ENCODE assay signal across 1 cellular context in the genomic region with DNA sequence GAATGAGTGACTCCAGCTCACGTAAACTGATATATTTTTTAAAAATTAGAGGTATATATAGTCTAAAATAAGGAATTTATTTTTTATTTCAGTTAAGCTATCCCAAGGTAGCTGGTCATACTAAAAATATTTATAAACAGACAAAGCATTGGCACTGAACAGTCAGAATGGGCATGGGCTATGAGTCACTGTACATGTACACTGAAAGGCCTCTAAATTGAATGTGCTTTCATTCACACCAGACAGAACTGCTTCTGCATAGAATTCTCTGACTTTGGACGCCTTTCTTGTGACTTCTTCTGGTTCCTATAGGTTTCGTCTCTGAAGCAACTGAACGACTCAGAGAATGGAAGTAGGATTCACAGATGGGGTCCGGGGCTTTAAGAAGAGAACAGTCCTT.
TF ChIP-seq lines count a peak whose summit lies in the region.

No MANE protein-coding gene starts in this region.

TF ChIP-seq in K562, 482 proteins besides CTCF, POLR2A, EP300 and RAD21 (continued from another document):
- TF ChIP-seq FIP1L1 (IDR thresholded peaks at IDR 0.05; ENCODE audit: low read depth, low read length, poor library complexity, severe bottlenecking) (no peak), ZNF12 (CRISPR knock-in tag; IDR thresholded peaks at IDR 0.05) (no peak), HIVEP1 (CRISPR knock-in tag; IDR thresholded peaks at IDR 0.05) (no peak), RBM25 (IDR thresholded peaks at IDR 0.05; ENCODE audit: low read depth, low read length, severe bottlenecking) (no peak), CBFA2T3 (IDR thresholded peaks at IDR 0.05) (no peak), PURB (CRISPR knock-in tag; IDR thresholded peaks at IDR 0.05; ENCODE audit: low read depth) (no peak)
- TF ChIP-seq, protein P1, sequence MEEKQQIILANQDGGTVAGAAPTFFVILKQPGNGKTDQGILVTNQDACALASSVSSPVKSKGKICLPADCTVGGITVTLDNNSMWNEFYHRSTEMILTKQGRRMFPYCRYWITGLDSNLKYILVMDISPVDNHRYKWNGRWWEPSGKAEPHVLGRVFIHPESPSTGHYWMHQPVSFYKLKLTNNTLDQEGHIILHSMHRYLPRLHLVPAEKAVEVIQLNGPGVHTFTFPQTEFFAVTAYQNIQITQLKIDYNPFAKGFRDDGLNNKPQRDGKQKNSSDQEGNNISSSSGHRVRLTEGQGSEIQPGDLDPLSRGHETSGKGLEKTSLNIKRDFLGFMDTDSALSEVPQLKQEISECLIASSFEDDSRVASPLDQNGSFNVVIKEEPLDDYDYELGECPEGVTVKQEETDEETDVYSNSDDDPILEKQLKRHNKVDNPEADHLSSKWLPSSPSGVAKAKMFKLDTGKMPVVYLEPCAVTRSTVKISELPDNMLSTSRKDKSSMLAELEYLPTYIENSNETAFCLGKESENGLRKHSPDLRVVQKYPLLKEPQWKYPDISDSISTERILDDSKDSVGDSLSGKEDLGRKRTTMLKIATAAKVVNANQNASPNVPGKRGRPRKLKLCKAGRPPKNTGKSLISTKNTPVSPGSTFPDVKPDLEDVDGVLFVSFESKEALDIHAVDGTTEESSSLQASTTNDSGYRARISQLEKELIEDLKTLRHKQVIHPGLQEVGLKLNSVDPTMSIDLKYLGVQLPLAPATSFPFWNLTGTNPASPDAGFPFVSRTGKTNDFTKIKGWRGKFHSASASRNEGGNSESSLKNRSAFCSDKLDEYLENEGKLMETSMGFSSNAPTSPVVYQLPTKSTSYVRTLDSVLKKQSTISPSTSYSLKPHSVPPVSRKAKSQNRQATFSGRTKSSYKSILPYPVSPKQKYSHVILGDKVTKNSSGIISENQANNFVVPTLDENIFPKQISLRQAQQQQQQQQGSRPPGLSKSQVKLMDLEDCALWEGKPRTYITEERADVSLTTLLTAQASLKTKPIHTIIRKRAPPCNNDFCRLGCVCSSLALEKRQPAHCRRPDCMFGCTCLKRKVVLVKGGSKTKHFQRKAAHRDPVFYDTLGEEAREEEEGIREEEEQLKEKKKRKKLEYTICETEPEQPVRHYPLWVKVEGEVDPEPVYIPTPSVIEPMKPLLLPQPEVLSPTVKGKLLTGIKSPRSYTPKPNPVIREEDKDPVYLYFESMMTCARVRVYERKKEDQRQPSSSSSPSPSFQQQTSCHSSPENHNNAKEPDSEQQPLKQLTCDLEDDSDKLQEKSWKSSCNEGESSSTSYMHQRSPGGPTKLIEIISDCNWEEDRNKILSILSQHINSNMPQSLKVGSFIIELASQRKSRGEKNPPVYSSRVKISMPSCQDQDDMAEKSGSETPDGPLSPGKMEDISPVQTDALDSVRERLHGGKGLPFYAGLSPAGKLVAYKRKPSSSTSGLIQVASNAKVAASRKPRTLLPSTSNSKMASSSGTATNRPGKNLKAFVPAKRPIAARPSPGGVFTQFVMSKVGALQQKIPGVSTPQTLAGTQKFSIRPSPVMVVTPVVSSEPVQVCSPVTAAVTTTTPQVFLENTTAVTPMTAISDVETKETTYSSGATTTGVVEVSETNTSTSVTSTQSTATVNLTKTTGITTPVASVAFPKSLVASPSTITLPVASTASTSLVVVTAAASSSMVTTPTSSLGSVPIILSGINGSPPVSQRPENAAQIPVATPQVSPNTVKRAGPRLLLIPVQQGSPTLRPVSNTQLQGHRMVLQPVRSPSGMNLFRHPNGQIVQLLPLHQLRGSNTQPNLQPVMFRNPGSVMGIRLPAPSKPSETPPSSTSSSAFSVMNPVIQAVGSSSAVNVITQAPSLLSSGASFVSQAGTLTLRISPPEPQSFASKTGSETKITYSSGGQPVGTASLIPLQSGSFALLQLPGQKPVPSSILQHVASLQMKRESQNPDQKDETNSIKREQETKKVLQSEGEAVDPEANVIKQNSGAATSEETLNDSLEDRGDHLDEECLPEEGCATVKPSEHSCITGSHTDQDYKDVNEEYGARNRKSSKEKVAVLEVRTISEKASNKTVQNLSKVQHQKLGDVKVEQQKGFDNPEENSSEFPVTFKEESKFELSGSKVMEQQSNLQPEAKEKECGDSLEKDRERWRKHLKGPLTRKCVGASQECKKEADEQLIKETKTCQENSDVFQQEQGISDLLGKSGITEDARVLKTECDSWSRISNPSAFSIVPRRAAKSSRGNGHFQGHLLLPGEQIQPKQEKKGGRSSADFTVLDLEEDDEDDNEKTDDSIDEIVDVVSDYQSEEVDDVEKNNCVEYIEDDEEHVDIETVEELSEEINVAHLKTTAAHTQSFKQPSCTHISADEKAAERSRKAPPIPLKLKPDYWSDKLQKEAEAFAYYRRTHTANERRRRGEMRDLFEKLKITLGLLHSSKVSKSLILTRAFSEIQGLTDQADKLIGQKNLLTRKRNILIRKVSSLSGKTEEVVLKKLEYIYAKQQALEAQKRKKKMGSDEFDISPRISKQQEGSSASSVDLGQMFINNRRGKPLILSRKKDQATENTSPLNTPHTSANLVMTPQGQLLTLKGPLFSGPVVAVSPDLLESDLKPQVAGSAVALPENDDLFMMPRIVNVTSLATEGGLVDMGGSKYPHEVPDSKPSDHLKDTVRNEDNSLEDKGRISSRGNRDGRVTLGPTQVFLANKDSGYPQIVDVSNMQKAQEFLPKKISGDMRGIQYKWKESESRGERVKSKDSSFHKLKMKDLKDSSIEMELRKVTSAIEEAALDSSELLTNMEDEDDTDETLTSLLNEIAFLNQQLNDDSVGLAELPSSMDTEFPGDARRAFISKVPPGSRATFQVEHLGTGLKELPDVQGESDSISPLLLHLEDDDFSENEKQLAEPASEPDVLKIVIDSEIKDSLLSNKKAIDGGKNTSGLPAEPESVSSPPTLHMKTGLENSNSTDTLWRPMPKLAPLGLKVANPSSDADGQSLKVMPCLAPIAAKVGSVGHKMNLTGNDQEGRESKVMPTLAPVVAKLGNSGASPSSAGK (IDR thresholded peaks at IDR 0.05): no peak
- TF ChIP-seq, protein P2, sequence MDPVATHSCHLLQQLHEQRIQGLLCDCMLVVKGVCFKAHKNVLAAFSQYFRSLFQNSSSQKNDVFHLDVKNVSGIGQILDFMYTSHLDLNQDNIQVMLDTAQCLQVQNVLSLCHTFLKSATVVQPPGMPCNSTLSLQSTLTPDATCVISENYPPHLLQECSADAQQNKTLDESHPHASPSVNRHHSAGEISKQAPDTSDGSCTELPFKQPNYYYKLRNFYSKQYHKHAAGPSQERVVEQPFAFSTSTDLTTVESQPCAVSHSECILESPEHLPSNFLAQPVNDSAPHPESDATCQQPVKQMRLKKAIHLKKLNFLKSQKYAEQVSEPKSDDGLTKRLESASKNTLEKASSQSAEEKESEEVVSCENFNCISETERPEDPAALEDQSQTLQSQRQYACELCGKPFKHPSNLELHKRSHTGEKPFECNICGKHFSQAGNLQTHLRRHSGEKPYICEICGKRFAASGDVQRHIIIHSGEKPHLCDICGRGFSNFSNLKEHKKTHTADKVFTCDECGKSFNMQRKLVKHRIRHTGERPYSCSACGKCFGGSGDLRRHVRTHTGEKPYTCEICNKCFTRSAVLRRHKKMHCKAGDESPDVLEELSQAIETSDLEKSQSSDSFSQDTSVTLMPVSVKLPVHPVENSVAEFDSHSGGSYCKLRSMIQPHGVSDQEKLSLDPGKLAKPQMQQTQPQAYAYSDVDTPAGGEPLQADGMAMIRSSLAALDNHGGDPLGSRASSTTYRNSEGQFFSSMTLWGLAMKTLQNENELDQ (CRISPR knock-in tag; IDR thresholded peaks at IDR 0.05; ENCODE audit: borderline replicate concordance): no peak
- TF ChIP-seq, protein P3, sequence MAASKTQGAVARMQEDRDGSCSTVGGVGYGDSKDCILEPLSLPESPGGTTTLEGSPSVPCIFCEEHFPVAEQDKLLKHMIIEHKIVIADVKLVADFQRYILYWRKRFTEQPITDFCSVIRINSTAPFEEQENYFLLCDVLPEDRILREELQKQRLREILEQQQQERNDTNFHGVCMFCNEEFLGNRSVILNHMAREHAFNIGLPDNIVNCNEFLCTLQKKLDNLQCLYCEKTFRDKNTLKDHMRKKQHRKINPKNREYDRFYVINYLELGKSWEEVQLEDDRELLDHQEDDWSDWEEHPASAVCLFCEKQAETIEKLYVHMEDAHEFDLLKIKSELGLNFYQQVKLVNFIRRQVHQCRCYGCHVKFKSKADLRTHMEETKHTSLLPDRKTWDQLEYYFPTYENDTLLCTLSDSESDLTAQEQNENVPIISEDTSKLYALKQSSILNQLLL (CRISPR knock-in tag; IDR thresholded peaks at IDR 0.05; ENCODE audit: borderline replicate concordance): no peak
- TF ChIP-seq, protein P4, sequence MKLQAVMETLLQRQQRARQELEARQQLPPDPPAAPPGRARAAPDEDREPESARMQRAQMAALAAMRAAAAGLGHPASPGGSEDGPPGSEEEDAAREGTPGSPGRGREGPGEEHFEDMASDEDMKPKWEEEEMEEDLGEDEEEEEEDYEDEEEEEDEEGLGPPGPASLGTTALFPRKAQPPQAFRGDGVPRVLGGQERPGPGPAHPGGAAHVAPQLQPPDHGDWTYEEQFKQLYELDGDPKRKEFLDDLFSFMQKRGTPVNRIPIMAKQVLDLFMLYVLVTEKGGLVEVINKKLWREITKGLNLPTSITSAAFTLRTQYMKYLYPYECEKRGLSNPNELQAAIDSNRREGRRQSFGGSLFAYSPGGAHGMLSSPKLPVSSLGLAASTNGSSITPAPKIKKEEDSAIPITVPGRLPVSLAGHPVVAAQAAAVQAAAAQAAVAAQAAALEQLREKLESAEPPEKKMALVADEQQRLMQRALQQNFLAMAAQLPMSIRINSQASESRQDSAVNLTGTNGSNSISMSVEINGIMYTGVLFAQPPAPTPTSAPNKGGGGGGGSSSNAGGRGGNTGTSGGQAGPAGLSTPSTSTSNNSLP (IDR thresholded peaks at IDR 0.05; ENCODE audit: borderline replicate concordance, low read depth, low read length): no peak
